In genomic region chr5:80125962-80126480, GRCh38 we compare ENCODE assay signal across 9 cellular contexts.
A peak's percentile ranks its signal among the peaks of the same experiment; 100 is the strongest.
DNase-seq lines count a peak whose midpoint lies in the region; ATAC-seq lines count a peak whose summit lies in the region.
"Had no signal": no experiment of that assay in that cellular context is flagged by ENCODE, and none has a peak within 500 bp of the region (broad histone marks: within the 10 kb centered on the region; RNA-seq: fewer than 3 reads in every experiment).

No MANE protein-coding gene starts in this region.

- peak; percentile 49 for DNase-seq in AG20443 (ENCODE audit: low spot score)
- peak; percentile 9 for DNase-seq in T-helper 22 cell (ENCODE audit: low read depth)
- DNase-seq in iris pigment epithelial cell (ENCODE audit: low read depth), result peak; percentile 64
- DNase-seq in DMS153 treated with DMSO at 0.1 percent for 48 hours (lab: John Stamatoyannopoulos, UW; ENCODE audit: unreplicated experiment), result no peak
- no peak for DNase-seq in germinal center (ENCODE audit: low spot score)
- DNase-seq in caudate nucleus (lab: John Stamatoyannopoulos, UW), result no peak

- ATAC-seq in GM18873 (IDR thresholded peaks at IDR 0.05; ENCODE audit: low FRiP score, unreplicated experiment) (peak; percentile 51), HG03097 (IDR thresholded peaks at IDR 0.05; ENCODE audit: low FRiP score, unreplicated experiment) (peak; percentile 59)

- H3K27ac ChIP-seq in caudate nucleus (ENCODE audit: low read depth, low read length), result no peak overlapping the region
- H3K27ac ChIP-seq: thoracic aorta had no signal

Comparison
In these comparisons a context has a peak if more than half of its experiments do, and no peak if none do; other contexts are left out.
1. DNase-seq: peak in AG20443 (single experiment), T-helper 22 cell (single experiment) and iris pigment epithelial cell (single experiment); none in DMS153 treated with DMSO at 0.1 percent for 48 hours (single experiment), germinal center (single experiment) and caudate nucleus (0 of 61).